ENCODE assay signal across 3 cellular contexts in the genomic region with DNA sequence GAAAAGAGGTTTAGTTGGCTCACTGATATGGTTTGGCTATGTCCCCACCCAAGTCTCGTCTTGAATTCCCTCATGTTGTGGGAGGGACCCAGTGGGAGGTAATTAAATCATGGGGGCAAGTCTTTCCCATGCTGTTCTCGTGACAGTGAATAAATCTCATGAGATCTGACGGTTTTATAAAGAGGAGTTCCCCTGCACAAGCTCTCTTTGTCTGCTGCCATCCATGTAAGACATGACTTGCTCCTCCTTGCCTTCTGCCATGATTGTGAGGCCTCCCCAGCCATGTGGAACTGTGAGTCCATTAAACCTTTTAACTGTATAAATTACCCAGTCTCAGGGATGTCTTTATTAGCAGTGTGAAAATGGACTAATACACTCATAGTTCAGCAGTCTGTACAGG. TPM values are rescaled to one million over a fixed set of nuclear protein-coding genes. Genes with fewer than 3 reads are reported as not detected.
DNase-seq lines count a peak whose midpoint lies in the region; ATAC-seq, FAIRE-seq and TF ChIP-seq lines count a peak whose summit lies in the region.
"Not testable (repeated sequence)": the region's sequence is repeated elsewhere in the genome, so short reads cannot be mapped to it uniquely, and the experiment has no call there.

No MANE protein-coding gene starts in this region.

- not testable (repeated sequence) for H2AFZ ChIP-seq in K562 (ENCODE audit: low read depth, low read length); HepG2 (ENCODE audit: low read length)

- not testable (repeated sequence) for H3K4me1 ChIP-seq in HEK293 (ENCODE audit: control insufficient read depth, insufficient read depth, low read length); K562 (replicated peaks in 1 of 2; ENCODE audit: control insufficient read depth in 2 of 2, insufficient read depth in 2 of 2, low read length in 2 of 2); HepG2 (ENCODE audit: insufficient read depth, low read length)

- H3K36me3 ChIP-seq in HEK293 (ENCODE audit: control insufficient read depth in 2 of 2, insufficient read depth in 1 of 2, low read length in 2 of 2); K562 (ENCODE audit: control insufficient read depth, insufficient read depth, low read length); HepG2 (replicated peaks in 1 of 2; ENCODE audit: control insufficient read depth in 1 of 2, insufficient read depth in 2 of 2, low read length in 2 of 2): not testable (repeated sequence)

- CTCF ChIA-PET in HEK293 (lab: Yijun Ruan, JAX); K562 (lab: Yijun Ruan, JAX; ENCODE audit: low intra/inter-chr PET ratio); HepG2 (lab: Yijun Ruan, JAX; ENCODE audit: low intra/inter-chr PET ratio, low total read pairs): not testable (repeated sequence)

- H3K27ac ChIP-seq in HEK293 (ENCODE audit: extremely low read depth, low read depth, low read length); K562 (ENCODE audit: extremely low read depth, low read depth, low read length); HepG2 (ENCODE audit: extremely low read length, insufficient read depth, low read length): not testable (repeated sequence)

- not testable (repeated sequence) for BruUV-seq in K562 (replicated peaks; lab: Mats Ljungman, UMichigan); HepG2 (replicated peaks; lab: Mats Ljungman, UMichigan)

- H3K9ac ChIP-seq in K562 (ENCODE audit: insufficient read depth in 1 of 2, low read depth in 2 of 2, low read length in 2 of 2); HepG2 (ENCODE audit: insufficient read depth, low read depth, low read length): not testable (repeated sequence)

- not testable (repeated sequence) for H3K9me3 ChIP-seq in HEK293 (ENCODE audit: control insufficient read depth, insufficient read depth, low read depth, low read length); K562 (replicated peaks; ENCODE audit: control insufficient read depth, insufficient read depth, low read depth, low read length); HepG2 (ENCODE audit: low read length)

- 39% methylated on average over 3 of the region's 3 CpGs for WGBS in K562 (ENCODE audit: insufficient coverage, low coverage, missing lambda C conversion rate)
- 0% methylated on average over 1 of the region's 3 CpGs for WGBS in HepG2 (ENCODE audit: low lambda C conversion rate)

- POLR2A ChIA-PET in HEK293 (lab: Yijun Ruan, JAX); K562 (lab: Yijun Ruan, JAX); HepG2 (lab: Yijun Ruan, JAX): not testable (repeated sequence)

- H3K79me2 ChIP-seq in K562 (ENCODE audit: control insufficient read depth, insufficient read depth, low read length); HepG2 (ENCODE audit: insufficient read depth, low read length): not testable (repeated sequence)

- ATAC-seq in K562, HepG2: not testable (repeated sequence)

- TF ChIP-seq POLR2A in K562 (conservative IDR thresholded peaks at IDR 0.05); HepG2 (IDR thresholded peaks at IDR 0.05; ENCODE audit: insufficient read depth in 1 of 2, low read depth in 2 of 2, low read length in 2 of 2): not testable (repeated sequence)

- TF ChIP-seq CTCF in HEK293 (tag by site-specific recombination; IDR thresholded peaks at IDR 0.05); K562 (IDR thresholded peaks at IDR 0.05 in 2 of 3, conservative IDR thresholded peaks at IDR 0.05 in 1 of 3; ENCODE audit: insufficient read depth in 2 of 3, low read depth in 1 of 3, low read length in 3 of 3); HepG2 (CRISPR knock-in tag; IDR thresholded peaks at IDR 0.05): not testable (repeated sequence)

- not testable (repeated sequence) for H3K4me2 ChIP-seq in K562 (ENCODE audit: insufficient read depth, low read length); HepG2 (ENCODE audit: low read depth, low read length)

- not testable (repeated sequence) for H4K20me1 ChIP-seq in K562 (replicated peaks; ENCODE audit: control insufficient read depth, insufficient read depth, low read length); HepG2 (ENCODE audit: insufficient read depth, low read length)

- TF ChIP-seq RAD21 in K562 (CRISPR knock-in tag; conservative IDR thresholded peaks at IDR 0.05 in 1 of 2, IDR thresholded peaks at IDR 0.05 in 1 of 2); HepG2 (CRISPR knock-in tag; IDR thresholded peaks at IDR 0.05): not testable (repeated sequence)

- not testable (repeated sequence) for FAIRE-seq in K562 (lab: Jason Lieb, UNC); HepG2 (lab: Jason Lieb, UNC)

- H3K9me1 ChIP-seq in K562 (ENCODE audit: control insufficient read depth, insufficient read depth, low read length) = not testable (repeated sequence)

- H3K27me3 ChIP-seq in K562 (ENCODE audit: control insufficient read depth in 2 of 2, insufficient read depth in 2 of 2, low read length in 2 of 2); HepG2 (ENCODE audit: control insufficient read depth in 1 of 2, insufficient read depth in 2 of 2, low read length in 2 of 2): not testable (repeated sequence)

- not testable (repeated sequence) for DNase-seq in K562 (ENCODE audit: extremely low read depth in 1 of 4, low spot score in 3 of 4); HepG2 (ENCODE audit: low spot score)

- intact Hi-C loops in K562 (cut with micrococcal nuclease); HepG2 (cut with micrococcal nuclease; ENCODE audit: unreplicated experiment): not testable (repeated sequence)

- not testable (repeated sequence) for H3K4me3 ChIP-seq in HEK293 (ENCODE audit: low read depth, low read length); K562; HepG2 (replicated peaks in 1 of 3; ENCODE audit: insufficient read depth in 1 of 3, low read depth in 2 of 3, low read length in 3 of 3)

- TF ChIP-seq EP300 in K562 (IDR thresholded peaks at IDR 0.05; ENCODE audit: low read length); HepG2 (IDR thresholded peaks at IDR 0.05; ENCODE audit: low read depth in 2 of 2, low read length in 2 of 2); HepG2 (CRISPR knock-in tag; IDR thresholded peaks at IDR 0.05; ENCODE audit: borderline replicate concordance): not testable (repeated sequence)

- in situ Hi-C loops in K562 (cut with MboI); HepG2 (cut with HindIII; ENCODE audit: extremely low pct_ligation_motif_present, low pct_unique_long_range_greater_than_20kb): not testable (repeated sequence)

TF ChIP-seq in HepG2, 621 proteins besides CTCF, POLR2A, EP300 and RAD21:
- peak; percentile 32; the same call in 1 of the 2 replicates for TF ChIP-seq ZNF431 (CRISPR knock-in tag; IDR thresholded peaks at IDR 0.05; ENCODE audit: borderline replicate concordance, low read depth)

RNA-seq across cellular contexts. Expression of a gene that starts 28.7 kb away (rescaled TPM):
- total RNA-seq in K562 (2011; cell fraction: chromatin; rRNA removed; ENCODE audit: low replicate concordance) = 29.4 and 61.1 TPM in 2 replicates
- total RNA-seq in K562 (2011; cell fraction: nucleolus; rRNA removed) = 34.9 and 39.7 TPM in 2 replicates
- total RNA-seq in K562 (2011; cell fraction: nucleoplasm; rRNA removed) = 35.4 and 45.9 TPM in 2 replicates
- 57.7 and 77.6 TPM in 2 replicates for total RNA-seq in K562 (2014; rRNA removed)
- 40.3 and 46.3 TPM in 2 replicates for total RNA-seq in K562 (2014; rRNA removed; fragmentation: Illumina TruSeq; extraction: Trizol)
- 43.7 and 47.5 TPM in 2 replicates for total RNA-seq in K562 (2015; rRNA removed; fragmentation: Illumina TruSeq; extraction: Trizol)
- 36.4 and 39.6 TPM in 2 replicates for total RNA-seq in K562 (2021)
- polyA plus RNA-seq in K562 (2011; rRNA removed) = 57.6 and 63.4 TPM in 2 replicates
- polyA plus RNA-seq in K562 (2011; cell fraction: cytosol; rRNA removed) = 21.2 and 30.8 TPM in 2 replicates
- 23.2 and 30.1 TPM in 2 replicates for polyA plus RNA-seq in K562 (2011; cell fraction: nucleus; rRNA removed)
- 30.9 and 42.9 TPM in 2 replicates for polyA plus RNA-seq in K562 (2012)
- 39.7 and 52.9 TPM in 2 replicates for polyA plus RNA-seq in K562 (2014; fragmentation: Illumina TruSeq; extraction: Trizol)
- 1 to 10 TPM; 5.4 to 6.5 TPM for polyA plus RNA-seq in K562 (2014; fragmentation: Nextera tagmentation; extraction: Ambion mirVana)
- 45.4 and 60.6 TPM in 2 replicates for polyA plus RNA-seq in K562 (2014; rRNA removed)
- 44.3 and 45.7 TPM in 2 replicates for polyA minus RNA-seq in K562 (2011; rRNA and poly(A)+ RNA removed)
- polyA minus RNA-seq in K562 (2011; cell fraction: cytosol; rRNA and poly(A)+ RNA removed) = 18.0 and 26.0 TPM in 2 replicates
- 39.7 and 46.4 TPM in 2 replicates for polyA minus RNA-seq in K562 (2011; cell fraction: nucleus; rRNA and poly(A)+ RNA removed)
- 8.8 and 16.6 TPM in 2 replicates for total RNA-seq in HepG2 (2016; rRNA removed; fragmentation: Illumina TruSeq; extraction: Trizol)
- 8.1 and 9.4 TPM in 2 replicates for total RNA-seq in HepG2 (2016; cell fraction: cytosol; rRNA removed; fragmentation: Illumina TruSeq; extraction: Trizol; ENCODE audit: low read depth)
- total RNA-seq in HepG2 (2016; cell fraction: insoluble cytoplasmic fraction; rRNA removed; fragmentation: Illumina TruSeq; extraction: Trizol) = 8.1 and 15.9 TPM in 2 replicates
- total RNA-seq in HepG2 (2016; cell fraction: membrane; rRNA removed; fragmentation: Illumina TruSeq; extraction: Trizol) = 9.7 and 9.8 TPM in 2 replicates
- 17.9 and 18.9 TPM in 2 replicates for total RNA-seq in HepG2 (2016; cell fraction: nucleus; rRNA removed; fragmentation: Illumina TruSeq; extraction: Trizol)
- polyA plus RNA-seq in HepG2 (2011; rRNA removed) = 9.8 and 9.9 TPM in 2 replicates
- 8.0 TPM in 2 replicates for polyA plus RNA-seq in HepG2 (2011; cell fraction: cytosol; rRNA removed)
- 3.1 and 4.4 TPM in 2 replicates for polyA plus RNA-seq in HepG2 (2011; cell fraction: nucleus; rRNA removed)
- 8.0 and 8.3 TPM in 2 replicates for polyA plus RNA-seq in HepG2 (2012)
- 4.7 and 4.8 TPM in 2 replicates for polyA plus RNA-seq in HepG2 (2016; cell fraction: cytosol; fragmentation: Illumina TruSeq; extraction: Trizol; ENCODE audit: low read depth)
- 8.2 TPM in 2 replicates for polyA plus RNA-seq in HepG2 (2016; cell fraction: insoluble cytoplasmic fraction; fragmentation: Illumina TruSeq; extraction: Trizol; ENCODE audit: low read depth)
- polyA plus RNA-seq in HepG2 (2016; cell fraction: membrane; fragmentation: Illumina TruSeq; extraction: Trizol; ENCODE audit: low read depth) = 6.6 and 7.2 TPM in 2 replicates
- 18.4 and 19.0 TPM in 2 replicates for polyA plus RNA-seq in HepG2 (2016; cell fraction: nucleus; fragmentation: Illumina TruSeq; extraction: Trizol; ENCODE audit: insufficient read depth, low read depth)
- polyA minus RNA-seq in HepG2 (2011; rRNA and poly(A)+ RNA removed; ENCODE audit: low replicate concordance) = 5.6 and 23.6 TPM in 2 replicates
- polyA minus RNA-seq in HepG2 (2011; cell fraction: cytosol; rRNA and poly(A)+ RNA removed) = 8.4 and 10.0 TPM in 2 replicates
- 9.1 and 10.3 TPM in 2 replicates for polyA minus RNA-seq in HepG2 (2011; cell fraction: nucleus; rRNA and poly(A)+ RNA removed)
